In genomic region chr4:101948951-101949350, GRCh38 we compare ENCODE assay signal across 1 cellular context.
TF ChIP-seq lines count a peak whose summit lies in the region.

No MANE protein-coding gene starts in this region.

TF ChIP-seq in WTC11, 78 proteins besides CTCF, POLR2A, EP300 and RAD21 (continued from another document):
- TF ChIP-seq PRDM15 (CRISPR knock-in tag; IDR thresholded peaks at IDR 0.05) (no peak), ZSCAN18 (CRISPR knock-in tag; IDR thresholded peaks at IDR 0.05) (no peak), ZNF219 (CRISPR knock-in tag; IDR thresholded peaks at IDR 0.05; ENCODE audit: borderline replicate concordance) (no peak), FOXP4 (CRISPR knock-in tag; IDR thresholded peaks at IDR 0.05) (no peak), ATF2 (CRISPR knock-in tag; IDR thresholded peaks at IDR 0.05; ENCODE audit: borderline replicate concordance, low read depth) (no peak), NR1H2 (CRISPR knock-in tag; IDR thresholded peaks at IDR 0.05) (no peak), AR (CRISPR knock-in tag; IDR thresholded peaks at IDR 0.05) (no peak), SMAD4 (CRISPR knock-in tag; IDR thresholded peaks at IDR 0.05) (no peak), E2F4 (CRISPR knock-in tag; IDR thresholded peaks at IDR 0.05; ENCODE audit: borderline replicate concordance, low read depth) (no peak), NFATC4 (CRISPR knock-in tag; IDR thresholded peaks at IDR 0.05) (no peak), ATF6 (CRISPR knock-in tag; IDR thresholded peaks at IDR 0.05) (no peak)
TF ChIP-seq in WTC11: peak in this region for 0.
